ENCODE assay signal across 27 cellular contexts in the genomic region with DNA sequence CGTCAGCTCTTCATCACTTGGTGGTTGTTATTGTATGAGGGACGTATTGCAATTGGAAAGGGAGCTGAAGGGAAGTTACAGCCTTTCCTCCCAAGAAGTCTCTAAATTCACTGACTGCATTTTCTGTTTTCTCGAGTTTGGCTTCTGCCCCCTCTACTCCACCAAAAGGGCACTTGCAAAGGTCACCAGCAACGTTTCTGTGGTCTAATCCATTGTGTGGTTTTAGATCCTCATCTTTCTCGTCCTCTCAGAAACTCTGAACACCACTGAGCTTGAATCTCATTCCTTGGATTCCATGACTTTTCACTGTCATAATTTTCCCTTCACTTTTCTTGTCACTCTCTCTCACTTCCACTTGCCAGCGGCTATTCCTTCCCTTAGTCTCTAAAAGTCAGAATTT.
"Had no signal": no experiment of that assay in that cellular context is flagged by ENCODE, and none has a peak within 500 bp of the region (broad histone marks: within the 10 kb centered on the region; RNA-seq: fewer than 3 reads in every experiment).

No MANE protein-coding gene starts in this region.

- H3K27ac Mint-ChIP-seq: activated CD4-positive, alpha-beta memory T cell treated with anti-CD3 and anti-CD28 coated beads, Interleukin-2, amount 10 ng/mL, durations not matched to agents 7 days and 5 days; activated CD4-positive, alpha-beta T cell treated with anti-CD3 and anti-CD28 coated beads for 36 hours; activated naive CD4-positive, alpha-beta T cell treated with anti-CD3 and anti-CD28 coated beads, Interleukin-2, amount 50 U/mL, for 24 hours; activated T-helper 1 cell treated with anti-CD3 and anti-CD28 coated beads, Interleukin-12 subunit alpha, Interleukin-12 subunit beta, Interleukin-2, Interleukin-4 antibody, amounts not matched to agents 30 ng/mL and 10 ng/mL and 1 ng/mL, durations not matched to agents 14 hours and 24 hours and 36 hours; T-helper 17 cell had no signal

- H3K4me2 ChIP-seq: KMS-11 had no signal

- H3K4me3 ChIP-seq: body of pancreas, SJSA1 had no signal

- FAIRE-seq: bronchial epithelial cell, TTC549 had no signal

- DNase-seq: activated CD4-positive, alpha-beta memory T cell treated with anti-CD3 and anti-CD28 coated beads, Interleukin-2, amount 10 ng/mL, durations not matched to agents 7 days and 5 days; activated CD4-positive, alpha-beta T cell treated with anti-CD3 and anti-CD28 coated beads for 36 hours; activated CD4-positive, alpha-beta T cell treated with anti-CD3 and anti-CD28 coated beads, Interleukin-2, amount 50 U/mL, for 1 hour; activated CD8-positive, alpha-beta memory T cell treated with anti-CD3 and anti-CD28 coated beads, Interleukin-2, amount 50 U/mL, for 48 hours; activated effector memory CD4-positive, alpha-beta T cell treated with Interleukin-2 at 50 U/mL for 16 hours; activated naive CD4-positive, alpha-beta T cell; activated T-cell treated with anti-CD3 and anti-CD28 coated beads, Interleukin-2, amount 50 U/mL, for 1 hour; aorta; body of pancreas; central memory CD4-positive, alpha-beta T cell; NCI-H1048; NCI-H146; NCI-H187 treated with DMSO at 0.1 percent for 48 hours; NCI-H510A treated with DMSO at 0.1 percent for 48 hours; NCI-H69; NK-92 treated with Interleukin-12 subunit alpha and Interleukin-12 subunit beta, amount 100 ng/mL, for 24 hours; OCI-M1; SHP77; T-helper 17 cell; T-helper 9 cell had no signal

- H3K36me3 ChIP-seq: SJSA1 had no signal

- H3K9me3 ChIP-seq: body of pancreas had no signal

- H3K4me1 ChIP-seq: body of pancreas, SJSA1 had no signal

- H3K27me3 Mint-ChIP-seq: activated CD4-positive, alpha-beta memory T cell treated with anti-CD3 and anti-CD28 coated beads, Interleukin-2, amount 10 ng/mL, durations not matched to agents 7 days and 5 days; activated CD4-positive, alpha-beta T cell treated with anti-CD3 and anti-CD28 coated beads for 36 hours; activated naive CD4-positive, alpha-beta T cell treated with anti-CD3 and anti-CD28 coated beads, Interleukin-2, amount 50 U/mL, for 24 hours; T-helper 17 cell had no signal

- H3K27me3 ChIP-seq: body of pancreas, SJSA1 had no signal

- H3K27ac ChIP-seq: body of pancreas, KMS-11, RWPE1, SJSA1 had no signal

- H3K4me3 Mint-ChIP-seq: activated CD4-positive, alpha-beta memory T cell treated with anti-CD3 and anti-CD28 coated beads, Interleukin-2, amount 10 ng/mL, durations not matched to agents 7 days and 5 days; activated CD4-positive, alpha-beta T cell treated with anti-CD3 and anti-CD28 coated beads for 36 hours; activated naive CD4-positive, alpha-beta T cell treated with anti-CD3 and anti-CD28 coated beads, Interleukin-2, amount 50 U/mL, for 24 hours; activated T-helper 1 cell treated with anti-CD3 and anti-CD28 coated beads, Interleukin-12 subunit alpha, Interleukin-12 subunit beta, Interleukin-2, Interleukin-4 antibody, amounts not matched to agents 30 ng/mL and 10 ng/mL and 1 ng/mL, durations not matched to agents 14 hours and 24 hours and 36 hours; T-helper 17 cell had no signal

- H3K9ac ChIP-seq: KMS-11 had no signal

- H3K4me1 Mint-ChIP-seq: activated CD4-positive, alpha-beta memory T cell treated with anti-CD3 and anti-CD28 coated beads, Interleukin-2, amount 10 ng/mL, durations not matched to agents 7 days and 5 days; activated naive CD4-positive, alpha-beta T cell treated with anti-CD3 and anti-CD28 coated beads, Interleukin-2, amount 50 U/mL, for 24 hours; T-helper 17 cell had no signal

- H3K9me3 Mint-ChIP-seq: activated CD4-positive, alpha-beta memory T cell treated with anti-CD3 and anti-CD28 coated beads, Interleukin-2, amount 10 ng/mL, durations not matched to agents 7 days and 5 days; activated naive CD4-positive, alpha-beta T cell treated with anti-CD3 and anti-CD28 coated beads, Interleukin-2, amount 50 U/mL, for 24 hours; activated T-helper 1 cell treated with anti-CD3 and anti-CD28 coated beads, Interleukin-12 subunit alpha, Interleukin-12 subunit beta, Interleukin-2, Interleukin-4 antibody, amounts not matched to agents 30 ng/mL and 10 ng/mL and 1 ng/mL, durations not matched to agents 14 hours and 24 hours and 36 hours had no signal
